In the genomic region with DNA sequence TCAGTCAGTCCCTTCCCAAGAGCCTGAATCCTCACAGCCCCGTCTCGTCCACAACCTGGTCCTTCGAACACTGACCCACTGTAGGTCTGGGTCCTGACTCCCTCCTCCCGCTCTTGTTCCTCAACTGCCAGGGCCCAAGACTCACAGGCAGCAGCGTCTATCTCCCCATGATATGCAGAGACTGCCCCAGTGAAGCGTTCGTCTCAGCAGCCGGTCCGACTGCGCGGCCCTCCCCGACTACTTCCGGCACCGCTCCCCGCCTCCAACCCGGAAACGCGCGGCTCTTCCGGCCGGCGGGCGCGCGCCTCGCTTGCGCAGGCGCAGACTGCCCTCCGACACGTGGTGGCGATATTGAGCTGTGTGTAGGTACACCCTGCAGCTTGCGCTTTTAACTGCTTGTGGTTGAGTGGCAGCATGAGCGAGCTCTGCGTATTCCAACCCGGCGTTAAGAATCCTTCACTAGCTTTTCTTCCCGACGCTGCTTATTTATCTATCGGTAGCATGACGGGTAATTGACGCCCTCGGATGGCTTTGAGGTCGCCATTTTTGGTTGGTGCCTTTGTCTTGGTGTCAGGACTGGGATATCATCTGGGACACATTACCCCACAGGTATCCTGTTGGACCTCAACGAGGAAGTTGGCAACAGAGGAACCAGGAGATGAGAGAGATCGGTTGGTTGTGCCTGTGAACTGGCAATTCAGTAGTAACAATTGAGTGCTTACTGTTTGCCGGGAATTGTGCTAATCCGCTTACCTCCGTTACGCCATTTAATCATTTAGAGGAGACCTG, we compare ENCODE assay signal across 8 cellular contexts. TPM values are rescaled to one million over a fixed set of nuclear protein-coding genes. Genes with fewer than 3 reads are reported as not detected.
DNase-seq lines count a peak whose midpoint lies in the region; ATAC-seq and TF ChIP-seq lines count a peak whose summit lies in the region.

A gene with protein sequence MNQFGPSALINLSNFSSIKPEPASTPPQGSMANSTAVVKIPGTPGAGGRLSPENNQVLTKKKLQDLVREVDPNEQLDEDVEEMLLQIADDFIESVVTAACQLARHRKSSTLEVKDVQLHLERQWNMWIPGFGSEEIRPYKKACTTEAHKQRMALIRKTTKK (minus strand): TSS at position 221 of the 789 bp plus-strand sequence. CDS start 20,986 bp downstream, outside the sequence.

- no peaks in the 10 kb centered on the region for H3K36me3 ChIP-seq in right lobe of liver

- peak within 1 kb of the TSS; percentile 98 to 99 (median 99) for H3K27ac Mint-ChIP-seq in CD14-positive monocyte

- peaks cover 0 to 33% (median 6%) of the 10 kb centered on the region in 4 donors for H3K4me1 ChIP-seq in right lobe of liver

- peaks cover 0 to 2% (median 0%) of the 10 kb centered on the region in 3 donors for H3K27me3 Mint-ChIP-seq in CD14-positive monocyte (ENCODE audit: low read depth in 3 of 3)

- H3K4me1 Mint-ChIP-seq in CD14-positive monocyte, result peaks cover 42% of the 10 kb centered on the region

- no peak for TF ChIP-seq CTCF in CD14-positive monocyte (IDR thresholded peaks at IDR 0.05)
- peak; percentile 19 to 55 (median 30) for TF ChIP-seq CTCF in right lobe of liver (IDR thresholded peaks at IDR 0.05)

- H3K36me3 Mint-ChIP-seq in CD14-positive monocyte, result peaks cover 0 to 7% of the 10 kb centered on the region in 2 donors

- DNase-seq in CD14-positive monocyte (ENCODE audit: low spot score) (peak; percentile 91), NCI-H748 (lab: John Stamatoyannopoulos, UW; ENCODE audit: unreplicated experiment) (peak; percentile 93), dermis blood vessel endothelial cell (peak; percentile 98), right lobe of liver (peak; percentile 93 to 95 (median 94))
- peak; percentile 82 to 87 for DNase-seq in activated CD4-positive, alpha-beta T cell treated with anti-CD3 and anti-CD28 coated beads, Interleukin-2, amount 50 U/mL, for 24 hours (ENCODE audit: low read depth in 1 of 2, low spot score in 1 of 2)
- peak; percentile 86 to 92 for DNase-seq in stimulated activated CD4-positive, alpha-beta T cell treated with anti-CD3 and anti-CD28 coated beads, Interleukin-4, amount 100 ng/mL, for 4 hours

- peak within 1 kb of the TSS; percentile 100 for H3K4me3 Mint-ChIP-seq in CD14-positive monocyte

- H3K27ac ChIP-seq in right lobe of liver, result peak within 1 kb of the TSS; percentile 45 to 82 (median 71)

- peak; percentile 98 for TF ChIP-seq POLR2A in right lobe of liver (IDR thresholded peaks at IDR 0.05)

- 0% methylated on average over 27 of the region's 49 CpGs for WGBS in right lobe of liver (ENCODE audit: insufficient coverage, low coverage, low lambda C conversion rate, missing lambda C conversion rate)

- H3K4me3 ChIP-seq in right lobe of liver, result peak within 1 kb of the TSS; percentile 78 to 84 (median 83)

- no peaks in the 10 kb centered on the region for H3K9me3 ChIP-seq in right lobe of liver

- ATAC-seq in GM19351 (IDR thresholded peaks at IDR 0.05; ENCODE audit: unreplicated experiment), result peak; percentile 68
- peak; percentile 77 for ATAC-seq in HG03521 (IDR thresholded peaks at IDR 0.05; ENCODE audit: unreplicated experiment)
- ATAC-seq in right lobe of liver, result peak; percentile 88 to 96 (median 92)

- intact Hi-C loops in CD14-positive monocyte (cut with micrococcal nuclease), result loop anchor here (2.0 to 10.0 kb wide), 6 partner anchors 61 to 542 kb away; a partner anchor contains a TSS
- intact Hi-C loops in right lobe of liver (cut with DNase I), result no loop called here

- H3K27me3 ChIP-seq in right lobe of liver, result no peaks in the 10 kb centered on the region

- peaks cover 0 to 2% (median 0%) of the 10 kb centered on the region in 7 donors for H3K9me3 Mint-ChIP-seq in CD14-positive monocyte

RNA-seq across cellular contexts. Expression of the gene that starts here (rescaled TPM):
- polyA plus RNA-seq in CD14-positive monocyte, result 10 to 100 TPM; 53.7 TPM
- total RNA-seq in dermis blood vessel endothelial cell, result 18.1 and 28.6 TPM in 2 replicates
- total RNA-seq in right lobe of liver, result 10 to 100 TPM in 4 of 6 experiments, 1 to 10 TPM in 2; 7.8 to 12.0 (median 10.3) TPM

Comparison
In these comparisons a context has a peak if more than half of its experiments do, and no peak if none do; other contexts are left out.
1. Peak in every context shown above with its lines: DNase-seq, ATAC-seq, H3K4me3 ChIP-seq and H3K27ac ChIP-seq.
2. intact Hi-C loops: an anchor here in CD14-positive monocyte (2.0 to 10.0 kb wide); none called in right lobe of liver.